ENCODE assay signal across 7 cellular contexts in the genomic region with DNA sequence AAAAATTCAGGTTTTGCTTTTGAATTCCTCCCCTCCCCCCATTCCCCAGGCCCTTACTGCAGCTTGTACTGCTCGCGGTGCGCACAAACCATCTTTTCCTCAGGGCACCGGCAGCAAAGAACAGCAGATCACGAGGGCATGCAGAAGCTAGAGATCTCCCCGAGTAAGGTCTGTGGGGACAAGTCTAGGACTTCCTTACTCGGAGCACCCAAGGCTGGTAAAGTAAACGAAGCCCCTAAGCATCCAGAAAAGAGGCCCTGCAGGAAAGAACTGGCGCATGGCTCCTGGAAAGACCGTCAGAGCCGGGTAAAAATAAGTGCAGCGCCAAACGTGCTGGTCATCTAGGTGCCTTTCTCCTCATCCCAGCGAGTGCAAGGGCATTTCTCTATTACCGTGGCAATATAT. TPM values are rescaled to one million over a fixed set of nuclear protein-coding genes. Genes with fewer than 3 reads are reported as not detected.
DNase-seq lines count a peak whose midpoint lies in the region; ATAC-seq, FAIRE-seq and TF ChIP-seq lines count a peak whose summit lies in the region.

No MANE protein-coding gene starts in this region.

- H3K27ac ChIP-seq in mesodermal cell (ENCODE audit: low read depth, low read length, severe bottlenecking), result peak overlapping the region; percentile 92

- CTCF ChIA-PET in HEK293T (lab: Yijun Ruan, JAX), result interaction anchor here (1.0 kb wide), 1 partner anchor 24 kb away, joined by 3 read pairs; no protein-coding TSS in a partner anchor
- CTCF ChIA-PET in activated CD8-positive, alpha-beta T cell treated with anti-CD3 and anti-CD28 coated beads for 36 hours (lab: Charles Lee), result interaction anchor here (1.0 to 2.5 kb wide), 5 partner anchors 21 to 218 kb away, joined by 3 to 14 read pairs (median 5); no protein-coding TSS in a partner anchor

- ATAC-seq in activated CD8-positive, alpha-beta T cell treated with anti-CD3 and anti-CD28 coated beads for 36 hours, result no peak
- ATAC-seq in stimulated activated effector memory CD8-positive, alpha-beta T cell treated with anti-CD3 and anti-CD28 coated beads, Interleukin-12 subunit alpha, Interleukin-12 subunit beta, amount 100 ng/mL, for 72 hours, result peak; percentile 31

- H3K9me3 Mint-ChIP-seq in activated CD8-positive, alpha-beta T cell treated with anti-CD3 and anti-CD28 coated beads for 36 hours, result no peaks in the 10 kb centered on the region
- H3K9me3 Mint-ChIP-seq in stimulated activated effector memory CD8-positive, alpha-beta T cell treated with anti-CD3 and anti-CD28 coated beads, Interleukin-12 subunit alpha, Interleukin-12 subunit beta, amount 100 ng/mL, for 72 hours, result no peaks in the 10 kb centered on the region

- H3K4me1 Mint-ChIP-seq in activated CD8-positive, alpha-beta T cell treated with anti-CD3 and anti-CD28 coated beads for 36 hours (ENCODE audit: low read depth), result peaks cover 45% of the 10 kb centered on the region
- peaks cover 28% of the 10 kb centered on the region for H3K4me1 Mint-ChIP-seq in stimulated activated effector memory CD8-positive, alpha-beta T cell treated with anti-CD3 and anti-CD28 coated beads, Interleukin-12 subunit alpha, Interleukin-12 subunit beta, amount 100 ng/mL, for 72 hours

- H3K36me3 ChIP-seq in endocrine pancreas (ENCODE audit: control insufficient read depth, insufficient read depth, low read length), result no peaks in the 10 kb centered on the region
- H3K36me3 ChIP-seq in mesodermal cell (ENCODE audit: control insufficient read depth, insufficient read depth, low read length), result peaks cover 29% of the 10 kb centered on the region

- peak overlapping the region; percentile 98 for H3K27ac Mint-ChIP-seq in activated CD8-positive, alpha-beta T cell treated with anti-CD3 and anti-CD28 coated beads for 36 hours
- peak overlapping the region; percentile 96 for H3K27ac Mint-ChIP-seq in stimulated activated effector memory CD8-positive, alpha-beta T cell treated with anti-CD3 and anti-CD28 coated beads, Interleukin-12 subunit alpha, Interleukin-12 subunit beta, amount 100 ng/mL, for 72 hours

- peaks cover 2% of the 10 kb centered on the region for H3K27me3 ChIP-seq in endocrine pancreas (ENCODE audit: control insufficient read depth, insufficient read depth, low read length)

- 0% methylated on average over 13 to 14 of the region's 15 CpGs for WGBS in mesodermal cell (ENCODE audit: insufficient coverage in 2 of 2), 2 experiments

- TF ChIP-seq CTCF in activated CD8-positive, alpha-beta T cell treated with anti-CD3 and anti-CD28 coated beads for 36 hours (IDR thresholded peaks at IDR 0.05), result no peak

- POLR2A ChIA-PET in HEK293T (lab: Yijun Ruan, JAX), result interaction anchor here (0.6 to 2.0 kb wide), 20 partner anchors 8 to 844 kb away, joined by 3 to 18 read pairs (median 5); a partner anchor contains a TSS
- POLR2A ChIA-PET in activated CD8-positive, alpha-beta T cell treated with anti-CD3 and anti-CD28 coated beads for 36 hours (lab: Charles Lee), result interaction anchor here (0.7 to 3.9 kb wide), 18 partner anchors 9 to 968 kb away, joined by 3 to 35 read pairs (median 4); a partner anchor contains a TSS

- no peaks in the 10 kb centered on the region for H3K27me3 Mint-ChIP-seq in activated CD8-positive, alpha-beta T cell treated with anti-CD3 and anti-CD28 coated beads for 36 hours

- H3K4me3 Mint-ChIP-seq in activated CD8-positive, alpha-beta T cell treated with anti-CD3 and anti-CD28 coated beads for 36 hours, result peak overlapping the region; percentile 81
- H3K4me3 Mint-ChIP-seq in stimulated activated effector memory CD8-positive, alpha-beta T cell treated with anti-CD3 and anti-CD28 coated beads, Interleukin-12 subunit alpha, Interleukin-12 subunit beta, amount 100 ng/mL, for 72 hours, result peak overlapping the region; percentile 93

- no peak for TF ChIP-seq POLR2A in GM12891 (IDR thresholded peaks at IDR 0.05; ENCODE audit: low read depth, low read length)

- DNase-seq in GM12891 (ENCODE audit: insufficient read length, low spot score) (no peak), HEK293T (ENCODE audit: extremely low spot score) (peak; percentile 32), NCI-H1092 (lab: John Stamatoyannopoulos, UW) (peak; percentile 11)
- DNase-seq in activated CD8-positive, alpha-beta T cell treated with anti-CD3 and anti-CD28 coated beads for 36 hours, result peak; percentile 68
- DNase-seq in stimulated activated effector memory CD8-positive, alpha-beta T cell treated with anti-CD3 and anti-CD28 coated beads, Interleukin-12 subunit alpha, Interleukin-12 subunit beta, amount 100 ng/mL, for 72 hours (ENCODE audit: low spot score in 2 of 2), result peak in 1 of 2 donors; percentile 9

- H3K4me3 ChIP-seq in endocrine pancreas (ENCODE audit: control insufficient read depth, insufficient read depth, low read length) (peak overlapping the region; percentile 38), mesodermal cell (ENCODE audit: extremely low read depth, insufficient read depth, low read length, poor library complexity, severe bottlenecking) (peak overlapping the region; percentile 79)

- H3K9ac ChIP-seq in endocrine pancreas (ENCODE audit: control insufficient read depth, insufficient read depth, low read length), result no peak overlapping the region

- H3K9me3 ChIP-seq in endocrine pancreas (ENCODE audit: control insufficient read depth, low read length) (no peaks in the 10 kb centered on the region), mesodermal cell (ENCODE audit: control insufficient read depth, low read length) (no peaks in the 10 kb centered on the region)

- intact Hi-C loops in activated CD8-positive, alpha-beta T cell treated with anti-CD3 and anti-CD28 coated beads for 36 hours (cut with micrococcal nuclease), result loop anchor here (2.0 to 10.0 kb wide), 3 partner anchors 22 to 202 kb away; a partner anchor contains a TSS

- H3K36me3 Mint-ChIP-seq in activated CD8-positive, alpha-beta T cell treated with anti-CD3 and anti-CD28 coated beads for 36 hours (ENCODE audit: low read depth), result peaks cover 53% of the 10 kb centered on the region
- peaks cover 63% of the 10 kb centered on the region for H3K36me3 Mint-ChIP-seq in stimulated activated effector memory CD8-positive, alpha-beta T cell treated with anti-CD3 and anti-CD28 coated beads, Interleukin-12 subunit alpha, Interleukin-12 subunit beta, amount 100 ng/mL, for 72 hours

- H3K4me1 ChIP-seq in endocrine pancreas (ENCODE audit: control insufficient read depth, insufficient read depth, low read length) (no peaks in the 10 kb centered on the region), mesodermal cell (ENCODE audit: control insufficient read depth, insufficient read depth, low read length, poor library complexity, severe bottlenecking) (peaks cover under 1% of the 10 kb centered on the region)

- peak; percentile 51 for FAIRE-seq in GM12891 (lab: Jason Lieb, UNC)

TF ChIP-seq in GM12891, 5 proteins besides CTCF, POLR2A, EP300 and RAD21:
- no peak for TF ChIP-seq POU2F2 (IDR thresholded peaks at IDR 0.05; ENCODE audit: low read depth, low read length)
- TF ChIP-seq POLR2AphosphoS5 (IDR thresholded peaks at IDR 0.05; ENCODE audit: low read depth, low read length), result no peak
- no peak for TF ChIP-seq TAF1 (IDR thresholded peaks at IDR 0.05; ENCODE audit: low read depth, low read length)
- no peak for TF ChIP-seq PAX5 (IDR thresholded peaks at IDR 0.05; ENCODE audit: insufficient read depth, low read length, severe bottlenecking)
- no peak for TF ChIP-seq SPI1 (IDR thresholded peaks at IDR 0.05; ENCODE audit: low read depth, low read length)

TF ChIP-seq in HEK293T, 16 proteins besides CTCF, POLR2A, EP300 and RAD21:
- TF ChIP-seq ZNF384 (IDR thresholded peaks at IDR 0.05) (no peak), SUZ12 (IDR thresholded peaks at IDR 0.05) (no peak), FOXK2 (IDR thresholded peaks at IDR 0.05) (no peak), NFRKB (IDR thresholded peaks at IDR 0.05) (no peak), FOXA1 (IDR thresholded peaks at IDR 0.05) (no peak), LEF1 (IDR thresholded peaks at IDR 0.05; ENCODE audit: borderline replicate concordance) (no peak), FOXM1 (IDR thresholded peaks at IDR 0.05; ENCODE audit: borderline replicate concordance) (no peak), CTBP1 (IDR thresholded peaks at IDR 0.05; ENCODE audit: borderline replicate concordance) (no peak), ARNT (IDR thresholded peaks at IDR 0.05) (no peak), L3MBTL2 (conservative IDR thresholded peaks at IDR 0.05) (no peak), ELF4 (IDR thresholded peaks at IDR 0.05) (no peak), HDGF (IDR thresholded peaks at IDR 0.05; ENCODE audit: borderline replicate concordance) (no peak), TARDBP (IDR thresholded peaks at IDR 0.05) (no peak), BHLHE40 (IDR thresholded peaks at IDR 0.05; ENCODE audit: borderline replicate concordance) (no peak), SP1 (IDR thresholded peaks at IDR 0.05) (no peak)
- TF ChIP-seq, protein P1, sequence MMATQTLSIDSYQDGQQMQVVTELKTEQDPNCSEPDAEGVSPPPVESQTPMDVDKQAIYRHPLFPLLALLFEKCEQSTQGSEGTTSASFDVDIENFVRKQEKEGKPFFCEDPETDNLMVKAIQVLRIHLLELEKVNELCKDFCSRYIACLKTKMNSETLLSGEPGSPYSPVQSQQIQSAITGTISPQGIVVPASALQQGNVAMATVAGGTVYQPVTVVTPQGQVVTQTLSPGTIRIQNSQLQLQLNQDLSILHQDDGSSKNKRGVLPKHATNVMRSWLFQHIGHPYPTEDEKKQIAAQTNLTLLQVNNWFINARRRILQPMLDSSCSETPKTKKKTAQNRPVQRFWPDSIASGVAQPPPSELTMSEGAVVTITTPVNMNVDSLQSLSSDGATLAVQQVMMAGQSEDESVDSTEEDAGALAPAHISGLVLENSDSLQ (IDR thresholded peaks at IDR 0.05), result no peak

RNA-seq across cellular contexts. Expression of a gene that starts 0.7 kb away (rescaled TPM):
- polyA plus RNA-seq in GM12891 (2012; ENCODE audit: low read depth, missing spikeins), result 1,494 TPM
- 1,000 to 10,000 TPM; 2,161 to 2,384 TPM for total RNA-seq in activated CD8-positive, alpha-beta T cell treated with anti-CD3 and anti-CD28 coated beads for 36 hours
- polyA plus RNA-seq in mesodermal cell (2013, experiment 1 of 2), result 721 TPM
- polyA plus RNA-seq in mesodermal cell (2013, experiment 2 of 2), result 703 TPM

RNA-seq across cellular contexts. Expression of a gene that starts 52.3 kb away (rescaled TPM):
- polyA plus RNA-seq in GM12891 (2012; ENCODE audit: low read depth, missing spikeins), result not detected
- total RNA-seq in activated CD8-positive, alpha-beta T cell treated with anti-CD3 and anti-CD28 coated beads for 36 hours, result not detected
- not detected for polyA plus RNA-seq in mesodermal cell (2013, experiment 1 of 2)
- polyA plus RNA-seq in mesodermal cell (2013, experiment 2 of 2), result not detected
